ENCODE assay signal across 1 cellular context in the genomic region with DNA sequence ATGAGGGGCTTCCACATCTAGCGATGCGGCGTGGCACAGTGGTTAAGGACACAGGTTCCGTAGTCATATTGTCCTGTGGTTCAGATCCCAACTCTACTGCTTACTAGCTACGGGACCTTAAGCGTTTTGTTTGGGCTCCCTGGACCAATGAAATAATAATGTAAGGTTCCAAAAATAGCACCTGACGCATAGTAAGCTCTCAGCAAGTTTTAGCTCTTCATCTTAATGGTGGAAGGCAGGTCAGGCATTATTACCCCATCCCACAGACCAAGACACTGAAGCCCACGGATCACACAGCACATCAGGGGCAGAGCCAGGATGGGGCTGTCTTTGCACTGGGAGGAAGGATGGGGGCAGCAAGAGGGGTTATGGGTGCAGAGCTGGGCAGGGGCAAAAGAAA.
TF ChIP-seq lines count a peak whose summit lies in the region.

No MANE protein-coding gene starts in this region.

TF ChIP-seq in HCT116, 20 proteins besides CTCF, POLR2A, EP300 and RAD21 (continued from another document):
- TF ChIP-seq, protein P1, sequence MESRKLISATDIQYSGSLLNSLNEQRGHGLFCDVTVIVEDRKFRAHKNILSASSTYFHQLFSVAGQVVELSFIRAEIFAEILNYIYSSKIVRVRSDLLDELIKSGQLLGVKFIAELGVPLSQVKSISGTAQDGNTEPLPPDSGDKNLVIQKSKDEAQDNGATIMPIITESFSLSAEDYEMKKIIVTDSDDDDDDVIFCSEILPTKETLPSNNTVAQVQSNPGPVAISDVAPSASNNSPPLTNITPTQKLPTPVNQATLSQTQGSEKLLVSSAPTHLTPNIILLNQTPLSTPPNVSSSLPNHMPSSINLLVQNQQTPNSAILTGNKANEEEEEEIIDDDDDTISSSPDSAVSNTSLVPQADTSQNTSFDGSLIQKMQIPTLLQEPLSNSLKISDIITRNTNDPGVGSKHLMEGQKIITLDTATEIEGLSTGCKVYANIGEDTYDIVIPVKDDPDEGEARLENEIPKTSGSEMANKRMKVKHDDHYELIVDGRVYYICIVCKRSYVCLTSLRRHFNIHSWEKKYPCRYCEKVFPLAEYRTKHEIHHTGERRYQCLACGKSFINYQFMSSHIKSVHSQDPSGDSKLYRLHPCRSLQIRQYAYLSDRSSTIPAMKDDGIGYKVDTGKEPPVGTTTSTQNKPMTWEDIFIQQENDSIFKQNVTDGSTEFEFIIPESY (IDR thresholded peaks at IDR 0.05; ENCODE audit: extremely low read depth, insufficient replicate concordance, low read length), result no peak
- TF ChIP-seq EZH2 (IDR thresholded peaks at IDR 0.05), result no peak
- TF ChIP-seq CBX3 (IDR thresholded peaks at IDR 0.05; ENCODE audit: low read depth), result no peak
- no peak for TF ChIP-seq POLR2AphosphoS5 (IDR thresholded peaks at IDR 0.05; ENCODE audit: low read depth, low read length)
- no peak for TF ChIP-seq ELF1 (IDR thresholded peaks at IDR 0.05; ENCODE audit: borderline replicate concordance, low read depth)
- no peak for TF ChIP-seq TCF7L2 (IDR thresholded peaks at IDR 0.05; ENCODE audit: borderline replicate concordance, extremely low read depth, insufficient read depth, insufficient read length)
- TF ChIP-seq ZFX (IDR thresholded peaks at IDR 0.05), result no peak
- TF ChIP-seq ATF3 (IDR thresholded peaks at IDR 0.05), result no peak
- no peak for TF ChIP-seq ZNF274 (IDR thresholded peaks at IDR 0.05; ENCODE audit: low read depth, low read length)
- no peak for TF ChIP-seq JUND (IDR thresholded peaks at IDR 0.05)
- no peak for TF ChIP-seq MAX (IDR thresholded peaks at IDR 0.05)
